24 cellular contexts compared by ENCODE assay signal in the genomic region with DNA sequence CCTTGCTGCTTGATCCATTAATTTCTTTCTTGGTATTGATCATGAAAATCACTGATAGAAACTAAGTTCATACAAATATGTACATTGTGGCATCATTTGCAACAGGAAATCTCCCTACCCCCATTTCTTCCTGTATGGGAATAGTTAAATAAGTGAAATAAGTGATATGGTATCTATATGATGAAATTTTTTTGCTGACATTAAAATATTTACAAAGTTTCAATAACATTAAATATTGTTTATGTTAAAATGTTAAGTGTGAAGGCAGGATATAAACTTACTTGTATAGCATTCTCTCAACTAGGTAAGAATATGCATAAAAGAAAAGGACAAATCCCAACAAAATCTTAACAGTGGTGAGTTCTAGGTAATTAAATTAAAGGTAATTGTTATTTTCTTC.
DNase-seq lines count a peak whose midpoint lies in the region; ATAC-seq, FAIRE-seq and TF ChIP-seq lines count a peak whose summit lies in the region.
"Had no signal": no experiment of that assay in that cellular context is flagged by ENCODE, and none has a peak within 500 bp of the region (broad histone marks: within the 10 kb centered on the region; RNA-seq: fewer than 3 reads in every experiment).

No MANE protein-coding gene starts in this region.

- no peak overlapping the region for H3K9ac ChIP-seq in HepG2 (ENCODE audit: insufficient read depth, low read depth, low read length)
- no peak overlapping the region for H3K9ac ChIP-seq in K562 (ENCODE audit: insufficient read depth in 1 of 2, low read depth in 2 of 2, low read length in 2 of 2)
- H3K9ac ChIP-seq: BLaER1 had no signal

- TF ChIP-seq POLR2A in HepG2 (IDR thresholded peaks at IDR 0.05; ENCODE audit: insufficient read depth in 1 of 2, low read depth in 2 of 2, low read length in 2 of 2): no peak
- no peak for TF ChIP-seq POLR2A in right lobe of liver (IDR thresholded peaks at IDR 0.05)
- TF ChIP-seq POLR2A in K562 (conservative IDR thresholded peaks at IDR 0.05): no peak

- H3K9me1 ChIP-seq in K562 (ENCODE audit: control insufficient read depth, insufficient read depth, low read length): no peaks in the 10 kb centered on the region

- H3K4me3 ChIP-seq in HepG2 (replicated peaks in 1 of 3; ENCODE audit: insufficient read depth in 1 of 3, low read depth in 2 of 3, low read length in 3 of 3) (no peak overlapping the region), right lobe of liver (no peak overlapping the region), K562 (no peak overlapping the region)
- H3K4me3 ChIP-seq: BLaER1, GM12878 had no signal

- no peaks in the 10 kb centered on the region for H4K20me1 ChIP-seq in HepG2 (ENCODE audit: insufficient read depth, low read length)
- no peaks in the 10 kb centered on the region for H4K20me1 ChIP-seq in K562 (replicated peaks; ENCODE audit: control insufficient read depth, insufficient read depth, low read length)
- H4K20me1 ChIP-seq: BLaER1 had no signal

- in situ Hi-C loops in HepG2 (cut with HindIII; ENCODE audit: extremely low pct_ligation_motif_present, low pct_unique_long_range_greater_than_20kb): no loop called here
- in situ Hi-C loops in K562 (cut with MboI): no loop called here

- H3K27ac ChIP-seq in HepG2 (ENCODE audit: extremely low read length, insufficient read depth, low read length) (no peak overlapping the region), right lobe of liver (no peak overlapping the region), K562 (ENCODE audit: extremely low read depth, low read depth, low read length) (no peak overlapping the region)
- H3K27ac ChIP-seq: 22Rv1, BLaER1 had no signal

- peaks cover under 1 to 12% of the 10 kb centered on the region in 2 experiments; a peak in 3 of 5 replicates for H3K36me3 ChIP-seq in HepG2 (replicated peaks in 1 of 2; ENCODE audit: control insufficient read depth in 1 of 2, insufficient read depth in 2 of 2, low read length in 2 of 2)
- H3K36me3 ChIP-seq in right lobe of liver: no peaks in the 10 kb centered on the region
- H3K36me3 ChIP-seq in K562 (ENCODE audit: control insufficient read depth, insufficient read depth, low read length): no peaks in the 10 kb centered on the region

- H3K27me3 ChIP-seq in HepG2 (ENCODE audit: control insufficient read depth in 1 of 2, insufficient read depth in 2 of 2, low read length in 2 of 2): no peaks in the 10 kb centered on the region
- H3K27me3 ChIP-seq in right lobe of liver: no peaks in the 10 kb centered on the region
- H3K27me3 ChIP-seq in K562 (ENCODE audit: control insufficient read depth in 2 of 2, insufficient read depth in 2 of 2, low read length in 2 of 2): peaks cover 6 to 11% of the 10 kb centered on the region in 2 experiments; a peak in 4 of 5 replicates
- H3K27me3 ChIP-seq: BE2C, BLaER1 had no signal

- H3K79me2 ChIP-seq in HepG2 (ENCODE audit: insufficient read depth, low read length) (no peaks in the 10 kb centered on the region), K562 (ENCODE audit: control insufficient read depth, insufficient read depth, low read length) (no peaks in the 10 kb centered on the region)

- no peak for FAIRE-seq in HepG2 (lab: Jason Lieb, UNC)
- no peak for FAIRE-seq in K562 (lab: Jason Lieb, UNC)
- FAIRE-seq: GM12878, GM12892, GM18507 had no signal

- TF ChIP-seq EP300 in HepG2 (IDR thresholded peaks at IDR 0.05; ENCODE audit: low read depth in 2 of 2, low read length in 2 of 2) (no peak), HepG2 (CRISPR knock-in tag; IDR thresholded peaks at IDR 0.05; ENCODE audit: borderline replicate concordance) (no peak), K562 (IDR thresholded peaks at IDR 0.05; ENCODE audit: low read length) (no peak)

- no TSS peak for BruUV-seq in HepG2 (replicated peaks; lab: Mats Ljungman, UMichigan)
- BruUV-seq in K562 (replicated peaks; lab: Mats Ljungman, UMichigan): no TSS peak

- ATAC-seq in HepG2 (no peak), right lobe of liver (no peak), K562 (no peak), HG03354 (IDR thresholded peaks at IDR 0.05; ENCODE audit: poor library complexity, severe bottlenecking, unreplicated experiment) (no peak)
- ATAC-seq: GM12878 had no signal

- H3K4me2 ChIP-seq in HepG2 (ENCODE audit: low read depth, low read length): no peak overlapping the region
- H3K4me2 ChIP-seq in K562 (ENCODE audit: insufficient read depth, low read length): no peak overlapping the region
- H3K4me2 ChIP-seq: BLaER1 had no signal

- CTCF ChIA-PET in HepG2 (lab: Yijun Ruan, JAX; ENCODE audit: low intra/inter-chr PET ratio, low total read pairs) (no interaction called here), K562 (lab: Yijun Ruan, JAX; ENCODE audit: low intra/inter-chr PET ratio) (no interaction called here)

- POLR2A ChIA-PET in HepG2 (lab: Yijun Ruan, JAX): no interaction called here
- POLR2A ChIA-PET in K562 (lab: Yijun Ruan, JAX): no interaction called here

- no peak for DNase-seq in HepG2 (ENCODE audit: low spot score)
- no peak for DNase-seq in right lobe of liver
- no peak for DNase-seq in K562 (ENCODE audit: extremely low read depth in 1 of 4, low spot score in 3 of 4)
- DNase-seq in activated CD4-positive, alpha-beta T cell treated with anti-CD3 and anti-CD28 coated beads for 48 hours: no peak
- DNase-seq: ACHN; BE2C; C1 segment of cervical spinal cord; CD4-positive, alpha-beta memory T cell; CD4-positive, CD25-positive, alpha-beta regulatory T cell; CD8-positive, alpha-beta memory T cell; COR-L47; DMS 273 treated with DMSO at 0.1 percent for 48 hours; DMS153; DMS53; DMS79; DND-41; EL; GDM1 had no signal

- H3K9me3 ChIP-seq in HepG2 (ENCODE audit: low read length) (no peaks in the 10 kb centered on the region), right lobe of liver (no peaks in the 10 kb centered on the region), K562 (replicated peaks; ENCODE audit: control insufficient read depth, insufficient read depth, low read depth, low read length) (no peaks in the 10 kb centered on the region)
- H3K9me3 ChIP-seq: BE2C had no signal

- TF ChIP-seq RAD21 in HepG2 (CRISPR knock-in tag; IDR thresholded peaks at IDR 0.05) (no peak), K562 (CRISPR knock-in tag; conservative IDR thresholded peaks at IDR 0.05 in 1 of 2, IDR thresholded peaks at IDR 0.05 in 1 of 2) (no peak)

- H3K4me1 ChIP-seq in HepG2 (ENCODE audit: insufficient read depth, low read length) (peaks cover 7% of the 10 kb centered on the region; the same call in 1 of the 2 replicates), right lobe of liver (no peaks in the 10 kb centered on the region), K562 (replicated peaks in 1 of 2; ENCODE audit: control insufficient read depth in 2 of 2, insufficient read depth in 2 of 2, low read length in 2 of 2) (no peaks in the 10 kb centered on the region; a peak in 2 of 5 replicates)
- H3K4me1 ChIP-seq: BE2C had no signal

- TF ChIP-seq CTCF in HepG2 (CRISPR knock-in tag; IDR thresholded peaks at IDR 0.05): no peak
- TF ChIP-seq CTCF in right lobe of liver (IDR thresholded peaks at IDR 0.05): no peak
- no peak for TF ChIP-seq CTCF in K562 (IDR thresholded peaks at IDR 0.05 in 2 of 3, conservative IDR thresholded peaks at IDR 0.05 in 1 of 3; ENCODE audit: insufficient read depth in 2 of 3, low read depth in 1 of 3, low read length in 3 of 3)

- no peak overlapping the region for H2AFZ ChIP-seq in HepG2 (ENCODE audit: low read length)
- no peak overlapping the region for H2AFZ ChIP-seq in K562 (ENCODE audit: low read depth, low read length)

- intact Hi-C loops in HepG2 (cut with micrococcal nuclease; ENCODE audit: unreplicated experiment): no loop called here
- intact Hi-C loops in right lobe of liver (cut with DNase I): no loop called here
- intact Hi-C loops in K562 (cut with micrococcal nuclease): no loop called here

TF ChIP-seq in HepG2, 621 proteins besides CTCF, POLR2A, EP300 and RAD21 (continues in another document):
- TF ChIP-seq ELF3 (CRISPR knock-in tag; IDR thresholded peaks at IDR 0.05) (no peak), MAFF (IDR thresholded peaks at IDR 0.05; ENCODE audit: low read depth, low read length) (peak; percentile 49; the same call in 1 of the 2 replicates), MAFK (conservative IDR thresholded peaks at IDR 0.05 in 1 of 2, IDR thresholded peaks at IDR 0.05 in 1 of 2; ENCODE audit: low read length in 2 of 2) (peak; percentile 21 to 56; a peak in 2 of 4 replicates), SATB2 (CRISPR knock-in tag; IDR thresholded peaks at IDR 0.05) (no peak)
- TF ChIP-seq, protein P1, sequence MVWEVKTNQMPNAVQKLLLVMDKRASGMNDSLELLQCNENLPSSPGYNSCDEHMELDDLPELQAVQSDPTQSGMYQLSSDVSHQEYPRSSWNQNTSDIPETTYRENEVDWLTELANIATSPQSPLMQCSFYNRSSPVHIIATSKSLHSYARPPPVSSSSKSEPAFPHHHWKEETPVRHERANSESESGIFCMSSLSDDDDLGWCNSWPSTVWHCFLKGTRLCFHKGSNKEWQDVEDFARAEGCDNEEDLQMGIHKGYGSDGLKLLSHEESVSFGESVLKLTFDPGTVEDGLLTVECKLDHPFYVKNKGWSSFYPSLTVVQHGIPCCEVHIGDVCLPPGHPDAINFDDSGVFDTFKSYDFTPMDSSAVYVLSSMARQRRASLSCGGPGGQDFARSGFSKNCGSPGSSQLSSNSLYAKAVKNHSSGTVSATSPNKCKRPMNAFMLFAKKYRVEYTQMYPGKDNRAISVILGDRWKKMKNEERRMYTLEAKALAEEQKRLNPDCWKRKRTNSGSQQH (CRISPR knock-in tag; IDR thresholded peaks at IDR 0.05; ENCODE audit: low read depth): no peak

TF ChIP-seq in K562, 482 proteins besides CTCF, POLR2A, EP300 and RAD21:
- peak; percentile 72 for TF ChIP-seq ZNF316 (IDR thresholded peaks at IDR 0.05)
- TF ChIP-seq IRF1 (CRISPR knock-in tag; IDR thresholded peaks at IDR 0.05; ENCODE audit: borderline replicate concordance): no peak
- TF ChIP-seq MAFG (tag; conservative IDR thresholded peaks at IDR 0.05): 0 out of 2 replicates have a peak, but pooled peaks have one; percentile 5
- TF ChIP-seq RNF2 (IDR thresholded peaks at IDR 0.05): no peak
- no peak for TF ChIP-seq ZNF766 (CRISPR knock-in tag; conservative IDR thresholded peaks at IDR 0.05)
- TF ChIP-seq C11orf30 (IDR thresholded peaks at IDR 0.05; ENCODE audit: low read depth): peak; percentile 57; the same call in 1 of the 2 replicates
- no peak for TF ChIP-seq NR4A1 (CRISPR knock-in tag; IDR thresholded peaks at IDR 0.05)
- no peak for TF ChIP-seq NR4A1 (tag; IDR thresholded peaks at IDR 0.05)

Comparison
In these comparisons a context has a peak if more than half of its experiments do, and no peak if none do; other contexts are left out.
1. Of the 241 proteins assayed by ChIP-seq in both HepG2 and K562: peak only in HepG2: MAFF and MAFK; only in K562: MAFG; in both: none; in neither: 238.